ENCODE assay signal across 8 cellular contexts in the genomic region with DNA sequence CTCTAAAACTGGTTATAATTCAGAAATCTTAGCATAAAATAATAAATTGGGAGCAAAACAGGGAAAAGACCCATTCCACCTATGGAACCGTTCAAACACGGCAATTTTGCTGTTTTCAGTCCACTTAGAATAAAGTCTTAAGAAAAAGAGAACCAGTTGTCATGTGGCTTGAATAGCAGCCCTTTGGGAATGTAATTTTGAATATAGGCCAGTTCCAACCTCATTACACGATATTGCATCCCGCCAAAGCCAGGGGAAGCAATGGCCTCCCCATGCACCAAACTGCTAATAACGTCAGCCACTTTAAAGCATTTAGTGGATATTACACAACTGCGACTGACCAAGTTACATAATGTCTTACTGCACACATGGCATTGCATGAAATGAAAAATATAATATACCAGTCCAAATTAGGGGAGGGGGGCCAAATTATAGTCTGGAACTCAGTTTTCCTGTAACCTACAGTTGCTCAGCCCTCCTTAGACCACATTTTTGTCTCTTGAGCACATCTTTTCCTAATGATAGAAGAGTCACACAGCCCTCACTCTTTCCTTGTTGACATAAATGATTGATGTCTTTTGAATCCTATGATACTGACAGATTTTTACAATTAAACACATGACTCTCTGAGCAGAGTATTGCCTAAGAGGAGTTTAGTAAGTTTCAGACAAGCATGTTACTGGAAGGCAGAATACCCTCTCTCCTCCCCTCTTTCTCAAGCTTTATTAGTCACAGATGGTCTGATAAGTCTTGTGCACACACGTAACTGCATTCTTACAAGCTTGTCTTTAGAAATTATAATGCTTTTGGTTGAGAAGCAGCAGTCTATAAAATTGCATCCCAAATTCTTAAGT. TPM values are rescaled to one million over a fixed set of nuclear protein-coding genes. Genes with fewer than 3 reads are reported as not detected.
A peak's percentile ranks its signal among the peaks of the same experiment; 100 is the strongest.
DNase-seq lines count a peak whose midpoint lies in the region; ATAC-seq, FAIRE-seq and TF ChIP-seq lines count a peak whose summit lies in the region.

No MANE protein-coding gene starts in this region.

- no peak for TF ChIP-seq POLR2A in GM12892 (IDR thresholded peaks at IDR 0.05; ENCODE audit: low read depth, low read length)

- no peak for TF ChIP-seq CTCF in HL-60 (IDR thresholded peaks at IDR 0.05; ENCODE audit: insufficient read depth, low read length)

- H3K9me3 ChIP-seq in iPS-18a (ENCODE audit: control insufficient read depth, low read depth, low read length), result no peaks in the 10 kb centered on the region

- H3K9ac ChIP-seq in iPS-18a (ENCODE audit: low read length), result no peak overlapping the region

- in situ Hi-C loops in ACHN (cut with HindIII; ENCODE audit: low pct_ligation_motif_present, low pct_unique_long_range_greater_than_20kb, low sequenced_read_pairs), result no loop called here

- H3K4me3 ChIP-seq in HL-60 (replicated peaks; ENCODE audit: insufficient read depth, low read length), result peak overlapping the region; percentile 85
- peak overlapping the region; percentile 68 for H3K4me3 ChIP-seq in iPS-18a (ENCODE audit: low read length)

- no peaks in the 10 kb centered on the region for H3K27me3 ChIP-seq in HL-60 (ENCODE audit: insufficient read depth, poor library complexity, severe bottlenecking)
- H3K27me3 ChIP-seq in iPS-18a (ENCODE audit: control insufficient read depth, insufficient read depth, low read length), result peaks cover 37% of the 10 kb centered on the region

- no peak for FAIRE-seq in GM12892 (lab: Jason Lieb, UNC)

- no peaks in the 10 kb centered on the region for H3K36me3 ChIP-seq in iPS-18a (ENCODE audit: control insufficient read depth, low read depth, low read length)

- DNase-seq in ACHN (peak; percentile 16), HL-60 (ENCODE audit: low read depth in 1 of 2, low spot score in 1 of 2) (peak; percentile 71 to 85), amniotic epithelial cell (ENCODE audit: low read depth) (peak; percentile 100), GM12892 (ENCODE audit: insufficient read length) (no peak), UCSD-AML1 (lab: John Stamatoyannopoulos, UW; ENCODE audit: unreplicated experiment) (no peak)

- no peak for ATAC-seq in HG03139 (IDR thresholded peaks at IDR 0.05; ENCODE audit: unreplicated experiment)

- no peaks in the 10 kb centered on the region for H3K4me1 ChIP-seq in iPS-18a (ENCODE audit: control insufficient read depth, low read depth, low read length)

- H3K27ac ChIP-seq in HL-60 (replicated peaks), result peak overlapping the region; percentile 84
- no peak overlapping the region for H3K27ac ChIP-seq in iPS-18a (ENCODE audit: low read length)
- peak overlapping the region; percentile 94 for H3K27ac ChIP-seq in temporal lobe (ENCODE audit: low read depth, low read length)

RNA-seq across cellular contexts. Expression of a gene that starts 1.0 kb away (rescaled TPM):
- total RNA-seq in temporal lobe, result 3.9 TPM
- 5.2 TPM for polyA plus RNA-seq in GM12892 (2012; ENCODE audit: missing spikeins)

RNA-seq across cellular contexts. Expression of a gene that starts 31.9 kb away (rescaled TPM):
- not detected for total RNA-seq in temporal lobe
- polyA plus RNA-seq in GM12892 (2012; ENCODE audit: missing spikeins), result not detected

Comparison
In these comparisons a context has a peak if more than half of its experiments do, and no peak if none do; other contexts are left out.
1. DNase-seq: peak in ACHN (single experiment), HL-60 (2 of 2) and amniotic epithelial cell (single experiment); none in GM12892 (single experiment) and UCSD-AML1 (single experiment).